In genomic region chr1:206982216-206982615, GRCh38 we compare ENCODE assay signal across 8 cellular contexts. TPM values are rescaled to one million over a fixed set of nuclear protein-coding genes. Genes with fewer than 3 reads are reported as not detected.
DNase-seq lines count a peak whose midpoint lies in the region; ATAC-seq and TF ChIP-seq lines count a peak whose summit lies in the region.

No MANE protein-coding gene starts in this region.

- no peaks in the 10 kb centered on the region for H3K9me3 Mint-ChIP-seq in naive thymus-derived CD8-positive, alpha-beta T cell

- TF ChIP-seq CTCF in epithelial cell of proximal tubule (conservative IDR thresholded peaks at IDR 0.05; ENCODE audit: low read depth, low read length), result peak; percentile 93

- peak; percentile 56 for DNase-seq in EH (ENCODE audit: low read depth)
- DNase-seq in HK-2 (ENCODE audit: unreplicated experiment), result peak; percentile 49
- DNase-seq in NOMO-1 treated with dmso at 0.1 percent for 144 hours (lab: John Stamatoyannopoulos, UW; ENCODE audit: unreplicated experiment), result peak; percentile 10
- DNase-seq in activated CD8-positive, alpha-beta memory T cell treated with anti-CD3 and anti-CD28 coated beads, Interleukin-2, amount 50 U/mL, for 4 hours, result peak; percentile 66
- DNase-seq in epithelial cell of proximal tubule (ENCODE audit: low read depth), result no peak
- DNase-seq in naive thymus-derived CD8-positive, alpha-beta T cell, result peak; percentile 23 to 81 (median 60)
- peak; percentile 89 for DNase-seq in superior temporal gyrus (ENCODE audit: extremely low spot score)

- no peak overlapping the region for H3K27ac Mint-ChIP-seq in naive thymus-derived CD8-positive, alpha-beta T cell

- peak; percentile 76 to 94 for ATAC-seq in naive thymus-derived CD8-positive, alpha-beta T cell
- ATAC-seq in HG02973 (IDR thresholded peaks at IDR 0.05; ENCODE audit: unreplicated experiment), result no peak

- peaks cover 0 to 33% (median 13%) of the 10 kb centered on the region in 5 donors for H3K27me3 Mint-ChIP-seq in naive thymus-derived CD8-positive, alpha-beta T cell

- POLR2A ChIA-PET in naive thymus-derived CD8-positive, alpha-beta T cell (lab: Charles Lee), result interaction anchor here (0.7 to 1.9 kb wide), 5 partner anchors 10 to 256 kb away, joined by 3 to 7 read pairs (median 4); partner anchors contain the start of gene PFKFB2

- no peak overlapping the region for H3K4me3 Mint-ChIP-seq in naive thymus-derived CD8-positive, alpha-beta T cell

- H3K36me3 Mint-ChIP-seq in naive thymus-derived CD8-positive, alpha-beta T cell, result no peaks in the 10 kb centered on the region

- H3K4me1 Mint-ChIP-seq in naive thymus-derived CD8-positive, alpha-beta T cell, result no peaks in the 10 kb centered on the region

- no peak overlapping the region for H3K4me3 ChIP-seq in epithelial cell of proximal tubule (ENCODE audit: low read depth, low read length)

RNA-seq across cellular contexts. Expression of gene FCAMR, which starts 12.0 kb away (rescaled TPM):
- total RNA-seq in epithelial cell of proximal tubule, result 0.29 TPM in 1 of 2 replicates, not detected in the other
- not detected for total RNA-seq in naive thymus-derived CD8-positive, alpha-beta T cell
- polyA plus RNA-seq in naive thymus-derived CD8-positive, alpha-beta T cell, result not detected

RNA-seq across cellular contexts. Expression of gene PIGR, which starts 36.0 kb away (rescaled TPM):
- 0.06 TPM in 1 of 2 replicates, not detected in the other for total RNA-seq in epithelial cell of proximal tubule
- total RNA-seq in naive thymus-derived CD8-positive, alpha-beta T cell, result not detected
- polyA plus RNA-seq in naive thymus-derived CD8-positive, alpha-beta T cell, result under 1 TPM in 1 of 3 donors, not detected in 2; 0.03 TPM

RNA-seq across cellular contexts. Expression of gene C1orf116, which starts 50.3 kb away (rescaled TPM):
- 21.6 and 22.5 TPM in 2 replicates for total RNA-seq in epithelial cell of proximal tubule
- under 1 TPM; 0.14 to 0.16 TPM for total RNA-seq in naive thymus-derived CD8-positive, alpha-beta T cell
- polyA plus RNA-seq in naive thymus-derived CD8-positive, alpha-beta T cell, result not detected

Comparison
In these comparisons a context has a peak if more than half of its experiments do, and no peak if none do; other contexts are left out.
1. RNA of gene C1orf116, which starts 50.3 kb away (total RNA-seq): 21.6 to 22.5 TPM in epithelial cell of proximal tubule; 0.14 to 0.16 TPM in naive thymus-derived CD8-positive, alpha-beta T cell; every median in the first group is over 10 times any median in the second.